In genomic region chr11:83024270-83024854, GRCh38 we compare ENCODE assay signal across 17 cellular contexts. TPM values are rescaled to one million over a fixed set of nuclear protein-coding genes. Genes with fewer than 3 reads are reported as not detected.
A peak's percentile ranks its signal among the peaks of the same experiment; 100 is the strongest.
DNase-seq lines count a peak whose midpoint lies in the region; ATAC-seq and TF ChIP-seq lines count a peak whose summit lies in the region.
"Had no signal": no experiment of that assay in that cellular context is flagged by ENCODE, and none has a peak within 500 bp of the region (broad histone marks: within the 10 kb centered on the region; RNA-seq: fewer than 3 reads in every experiment).

No MANE protein-coding gene starts in this region.

- ATAC-seq in DND-41 (ENCODE audit: insufficient read depth, low read depth) = peak; percentile 69
- ATAC-seq: body of pancreas, SK-N-SH treated with all-trans-retinoic acid at 6 μM for 48 hours had no signal

- CTCF ChIA-PET in Calu3 (lab: Charles Lee) = no interaction called here

- no peak for DNase-seq in DND-41
- peak; percentile 28 for DNase-seq in MV-4-11 (lab: John Stamatoyannopoulos, UW)
- DNase-seq in activated naive CD8-positive, alpha-beta T cell treated with anti-CD3 and anti-CD28 coated beads for 36 hours = no peak
- DNase-seq in nephron progenitor cell = no peak
- DNase-seq in thyroid gland = no peak
- DNase-seq in NCI-H2196 (lab: John Stamatoyannopoulos, UW; ENCODE audit: unreplicated experiment) = no peak
- DNase-seq in NCI-H69 (lab: John Stamatoyannopoulos, UW) = no peak
- DNase-seq in Calu3 = no peak
- DNase-seq: activated CD4-positive, alpha-beta T cell treated with anti-CD3 and anti-CD28 coated beads, Interleukin-2, amount 10 ng/mL, durations not matched to agents 24 days and 14 days; activated naive CD4-positive, alpha-beta T cell treated with anti-CD3 and anti-CD28 coated beads, Interleukin-2, amount 10 ng/mL, durations not matched to agents 7 days and 5 days; body of pancreas; colonic mucosa; EL; NCI-H774; retina; uterus had no signal

- intact Hi-C loops in thyroid gland (cut with DNase I) = no loop called here
- intact Hi-C loops in Calu3 (cut with micrococcal nuclease; ENCODE audit: unreplicated experiment) = no loop called here

- H3K4me2 ChIP-seq in DND-41 (ENCODE audit: insufficient read depth, low read length) = no peak overlapping the region

- no peak for TF ChIP-seq CTCF in DND-41 (IDR thresholded peaks at IDR 0.05; ENCODE audit: borderline replicate concordance, extremely low read depth, low read length, poor library complexity, severe bottlenecking)
- TF ChIP-seq CTCF in nephron progenitor cell (IDR thresholded peaks at IDR 0.05) = no peak
- no peak for TF ChIP-seq CTCF in thyroid gland (IDR thresholded peaks at IDR 0.05)
- TF ChIP-seq CTCF in Calu3 (IDR thresholded peaks at IDR 0.05; ENCODE audit: unreplicated experiment) = no peak

- WGBS in thyroid gland, 2 donors = 96 to 97% methylated on average over 3 of the region's 3 CpGs

- no peaks in the 10 kb centered on the region for H3K27me3 Mint-ChIP-seq in activated naive CD8-positive, alpha-beta T cell treated with anti-CD3 and anti-CD28 coated beads for 36 hours
- H3K27me3 Mint-ChIP-seq in nephron progenitor cell (ENCODE audit: low read depth, poor library complexity) = no peaks in the 10 kb centered on the region
- no peaks in the 10 kb centered on the region for H3K27me3 Mint-ChIP-seq in Calu3 (ENCODE audit: unreplicated experiment)
- H3K27me3 Mint-ChIP-seq: activated CD4-positive, alpha-beta T cell treated with anti-CD3 and anti-CD28 coated beads, Interleukin-2, amount 10 ng/mL, durations not matched to agents 24 days and 14 days; activated naive CD4-positive, alpha-beta T cell treated with anti-CD3 and anti-CD28 coated beads, Interleukin-2, amount 10 ng/mL, durations not matched to agents 7 days and 5 days had no signal

- H3K9ac ChIP-seq in DND-41 (ENCODE audit: low read depth, low read length) = no peak overlapping the region

- H4K20me1 ChIP-seq in DND-41 (ENCODE audit: insufficient read depth, low read length) = no peaks in the 10 kb centered on the region; the same call in 1 of the 2 replicates

- H3K4me3 ChIP-seq in DND-41 (ENCODE audit: low read depth in 1 of 2, low read length in 2 of 2) (no peak overlapping the region), thyroid gland (replicated peaks in 1 of 3) (no peak overlapping the region)
- H3K4me3 ChIP-seq: body of pancreas, colonic mucosa, uterus had no signal

- no peak for TF ChIP-seq POLR2A in thyroid gland (IDR thresholded peaks at IDR 0.05)

- no peaks in the 10 kb centered on the region for H3K9me3 Mint-ChIP-seq in activated naive CD8-positive, alpha-beta T cell treated with anti-CD3 and anti-CD28 coated beads for 36 hours
- H3K9me3 Mint-ChIP-seq in nephron progenitor cell = no peaks in the 10 kb centered on the region
- no peaks in the 10 kb centered on the region for H3K9me3 Mint-ChIP-seq in Calu3 (ENCODE audit: low read depth, unreplicated experiment)
- H3K9me3 Mint-ChIP-seq: activated CD4-positive, alpha-beta T cell treated with anti-CD3 and anti-CD28 coated beads, Interleukin-2, amount 10 ng/mL, durations not matched to agents 24 days and 14 days; activated naive CD4-positive, alpha-beta T cell treated with anti-CD3 and anti-CD28 coated beads, Interleukin-2, amount 10 ng/mL, durations not matched to agents 7 days and 5 days had no signal

- no TSS peak for BruUV-seq in Calu3 (replicated peaks; lab: Mats Ljungman, UMichigan)

- H3K4me1 ChIP-seq in DND-41 (ENCODE audit: insufficient read depth, low read length) (peaks cover 8% of the 10 kb centered on the region), thyroid gland (peaks cover 0 to 8% of the 10 kb centered on the region in 2 donors)
- H3K4me1 ChIP-seq: body of pancreas, uterus had no signal

- no peak overlapping the region for H3K4me3 Mint-ChIP-seq in activated naive CD8-positive, alpha-beta T cell treated with anti-CD3 and anti-CD28 coated beads for 36 hours
- no peak overlapping the region for H3K4me3 Mint-ChIP-seq in nephron progenitor cell
- H3K4me3 Mint-ChIP-seq in Calu3 (ENCODE audit: low read depth, unreplicated experiment) = no peak overlapping the region
- H3K4me3 Mint-ChIP-seq: activated CD4-positive, alpha-beta T cell treated with anti-CD3 and anti-CD28 coated beads, Interleukin-2, amount 10 ng/mL, durations not matched to agents 24 days and 14 days; activated naive CD4-positive, alpha-beta T cell treated with anti-CD3 and anti-CD28 coated beads, Interleukin-2, amount 10 ng/mL, durations not matched to agents 7 days and 5 days had no signal

- no peak overlapping the region for H2AFZ ChIP-seq in DND-41 (ENCODE audit: low read depth, low read length)

- H3K36me3 Mint-ChIP-seq in activated naive CD8-positive, alpha-beta T cell treated with anti-CD3 and anti-CD28 coated beads for 36 hours = peaks cover 12% of the 10 kb centered on the region
- H3K36me3 Mint-ChIP-seq in nephron progenitor cell (ENCODE audit: low read depth) (no peaks in the 10 kb centered on the region), Calu3 (ENCODE audit: insufficient read depth, unreplicated experiment) (no peaks in the 10 kb centered on the region)

- peaks cover 28% of the 10 kb centered on the region for H3K4me1 Mint-ChIP-seq in activated naive CD8-positive, alpha-beta T cell treated with anti-CD3 and anti-CD28 coated beads for 36 hours
- H3K4me1 Mint-ChIP-seq in nephron progenitor cell (peaks cover 40% of the 10 kb centered on the region), Calu3 (ENCODE audit: low read depth, unreplicated experiment) (no peaks in the 10 kb centered on the region)

- H3K36me3 ChIP-seq in DND-41 (ENCODE audit: insufficient read depth, low read length) (no peaks in the 10 kb centered on the region), thyroid gland (no peaks in the 10 kb centered on the region)
- H3K36me3 ChIP-seq: colonic mucosa, uterus had no signal

- H3K27ac ChIP-seq in DND-41 (ENCODE audit: low read length) = no peak overlapping the region
- no peak overlapping the region for H3K27ac ChIP-seq in thyroid gland
- H3K27ac ChIP-seq: body of pancreas, colonic mucosa, uterus had no signal

- H3K27me3 ChIP-seq in DND-41 (ENCODE audit: insufficient read depth, low read length, poor library complexity) = no peaks in the 10 kb centered on the region
- no peaks in the 10 kb centered on the region for H3K27me3 ChIP-seq in thyroid gland
- H3K27me3 ChIP-seq: body of pancreas, colonic mucosa, uterus had no signal

- H3K9me3 ChIP-seq in DND-41 (ENCODE audit: insufficient read depth, low read length, severe bottlenecking) (no peaks in the 10 kb centered on the region), thyroid gland (no peaks in the 10 kb centered on the region)
- H3K9me3 ChIP-seq: body of pancreas, colonic mucosa, uterus had no signal

- peak overlapping the region; percentile 21 for H3K27ac Mint-ChIP-seq in activated naive CD8-positive, alpha-beta T cell treated with anti-CD3 and anti-CD28 coated beads for 36 hours
- H3K27ac Mint-ChIP-seq in nephron progenitor cell = peak overlapping the region; percentile 16
- H3K27ac Mint-ChIP-seq in Calu3 (ENCODE audit: unreplicated experiment) = no peak overlapping the region
- H3K27ac Mint-ChIP-seq: activated CD4-positive, alpha-beta T cell treated with anti-CD3 and anti-CD28 coated beads, Interleukin-2, amount 10 ng/mL, durations not matched to agents 24 days and 14 days; activated naive CD4-positive, alpha-beta T cell treated with anti-CD3 and anti-CD28 coated beads, Interleukin-2, amount 10 ng/mL, durations not matched to agents 7 days and 5 days had no signal

- no peaks in the 10 kb centered on the region for H3K79me2 ChIP-seq in DND-41 (ENCODE audit: insufficient read depth, low read length)

RNA-seq across cellular contexts. Expression of gene RAB30, which starts 47.3 kb away (rescaled TPM):
- 10 to 100 TPM; 23.1 to 23.4 TPM for total RNA-seq in activated naive CD8-positive, alpha-beta T cell treated with anti-CD3 and anti-CD28 coated beads for 36 hours
- total RNA-seq in thyroid gland (10 to 100 TPM; 12.0 to 30.0 (median 22.8) TPM), Calu3 (2022) (1.5 and 2.2 TPM in 2 replicates)
